ENCODE assay signal across 1 cellular context in genomic region chr7:134447383-134447782, GRCh38.
TF ChIP-seq lines count a peak whose summit lies in the region.

No MANE protein-coding gene starts in this region.

TF ChIP-seq in WTC11, 78 proteins besides CTCF, POLR2A, EP300 and RAD21 (continued from another document):
- TF ChIP-seq ARID4B (CRISPR knock-in tag; IDR thresholded peaks at IDR 0.05; ENCODE audit: borderline replicate concordance) (no peak), PRRX2 (CRISPR knock-in tag; IDR thresholded peaks at IDR 0.05) (no peak), GTF2I (CRISPR knock-in tag; conservative IDR thresholded peaks at IDR 0.05) (no peak), RORB (CRISPR knock-in tag; IDR thresholded peaks at IDR 0.05) (no peak), ZNF396 (CRISPR knock-in tag; IDR thresholded peaks at IDR 0.05; ENCODE audit: borderline replicate concordance) (no peak), ZNF423 (CRISPR knock-in tag; IDR thresholded peaks at IDR 0.05) (no peak), EMX1 (CRISPR knock-in tag; IDR thresholded peaks at IDR 0.05) (no peak), PREB (CRISPR knock-in tag; IDR thresholded peaks at IDR 0.05; ENCODE audit: borderline replicate concordance) (no peak), STAT6 (CRISPR knock-in tag; conservative IDR thresholded peaks at IDR 0.05; ENCODE audit: low read depth) (no peak), ZNF317 (CRISPR knock-in tag; IDR thresholded peaks at IDR 0.05; ENCODE audit: borderline replicate concordance, low read depth) (no peak), AFF4 (CRISPR knock-in tag; IDR thresholded peaks at IDR 0.05; ENCODE audit: borderline replicate concordance) (no peak), ZNF281 (CRISPR knock-in tag; IDR thresholded peaks at IDR 0.05) (no peak), FOXK1 (CRISPR knock-in tag; IDR thresholded peaks at IDR 0.05) (no peak), JAZF1 (CRISPR knock-in tag; IDR thresholded peaks at IDR 0.05) (no peak)
TF ChIP-seq in WTC11: peak in this region for 0.
